Comparison of ENCODE assay signal across 19 cellular contexts in the genomic region with DNA sequence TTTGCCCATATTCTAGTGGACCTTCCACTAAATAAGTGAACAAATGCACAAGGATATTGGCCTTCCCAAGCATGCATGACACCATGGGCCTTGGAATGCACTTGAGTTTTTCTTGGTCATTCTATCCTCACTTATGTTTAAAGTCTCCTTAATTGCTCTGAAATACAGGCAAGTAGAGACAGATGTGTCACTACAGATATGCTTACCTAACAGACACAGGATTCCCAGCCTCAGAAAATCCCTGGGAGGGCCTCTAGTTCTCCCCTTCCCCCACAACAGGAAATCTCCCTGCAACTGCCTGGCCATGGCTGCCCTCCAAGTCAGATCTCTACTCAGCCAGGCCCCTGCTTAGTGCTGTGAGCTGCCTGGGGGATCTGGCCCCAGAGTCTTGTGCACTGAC.
DNase-seq lines count a peak whose midpoint lies in the region; ATAC-seq, FAIRE-seq and TF ChIP-seq lines count a peak whose summit lies in the region.
"Had no signal": no experiment of that assay in that cellular context is flagged by ENCODE, and none has a peak within 500 bp of the region (broad histone marks: within the 10 kb centered on the region; RNA-seq: fewer than 3 reads in every experiment).

No MANE protein-coding gene starts in this region.

- intact Hi-C loops in gastrocnemius medialis (cut with DNase I; ENCODE audit: low total_unique reads), result no loop called here

- ATAC-seq in gastrocnemius medialis, result no peak
- ATAC-seq: right lobe of liver had no signal

- H3K4me3 ChIP-seq in fibroblast of mammary gland (ENCODE audit: control insufficient read depth, low read depth, low read length) (no peak overlapping the region), gastrocnemius medialis (no peak overlapping the region)
- H3K4me3 ChIP-seq: breast epithelium, HAP-1, left ventricle myocardium inferior, neural progenitor cell, right lobe of liver, SK-N-MC had no signal

- peaks cover 30 to 33% of the 10 kb centered on the region in 2 donors for H3K4me1 ChIP-seq in gastrocnemius medialis
- H3K4me1 ChIP-seq: breast epithelium, HAP-1, right lobe of liver had no signal

- peak; percentile 6 for FAIRE-seq in H54 (lab: Jason Lieb, UNC)

- DNase-seq in H54 (ENCODE audit: insufficient read length, low spot score) (no peak), NCI-H82 treated with DMSO at 0.1 percent for 48 hours (lab: John Stamatoyannopoulos, UW; ENCODE audit: unreplicated experiment) (peak; percentile 27), fibroblast of mammary gland (ENCODE audit: low read depth) (peak; percentile 7), gastrocnemius medialis (peak in 1 of 2 donors; percentile 12), mesenteric fat pad (ENCODE audit: low spot score) (no peak), NCI-H2227 (lab: John Stamatoyannopoulos, UW; ENCODE audit: unreplicated experiment) (no peak)
- DNase-seq in stimulated activated CD8-positive, alpha-beta memory T cell treated with anti-CD3 and anti-CD28 coated beads, Interleukin-4, amount 100 ng/mL, for 48 hours, result no peak
- DNase-seq: activated CD8-positive, alpha-beta memory T cell treated with anti-CD3 and anti-CD28 coated beads for 24 hours; activated effector memory CD4-positive, alpha-beta T cell treated with anti-CD3 and anti-CD28 coated beads, Interleukin-2, amount 50 U/mL, for 16 hours; effector CD8-positive, alpha-beta T cell; head of caudate nucleus; left ventricle myocardium inferior; NCI-H1930; right lobe of liver; stimulated activated naive CD4-positive, alpha-beta T cell treated with Interleukin-2 at 50 U/mL for 16 hours had no signal

- no peaks in the 10 kb centered on the region for H3K27me3 ChIP-seq in gastrocnemius medialis
- H3K27me3 ChIP-seq: breast epithelium, neural progenitor cell, right lobe of liver had no signal

- H3K27ac ChIP-seq in gastrocnemius medialis, result peak overlapping the region; percentile 67 to 84 (median 72)
- H3K27ac ChIP-seq: breast epithelium, left ventricle myocardium inferior, neural progenitor cell, right lobe of liver, SK-N-MC had no signal

- TF ChIP-seq POLR2A in H54 (IDR thresholded peaks at IDR 0.05; ENCODE audit: low read depth, low read length) (no peak), gastrocnemius medialis (IDR thresholded peaks at IDR 0.05) (no peak)

- no peaks in the 10 kb centered on the region for H3K36me3 ChIP-seq in gastrocnemius medialis
- H3K36me3 ChIP-seq: breast epithelium, HAP-1, left ventricle myocardium inferior, neural progenitor cell, right lobe of liver had no signal

- TF ChIP-seq CTCF in fibroblast of mammary gland (conservative IDR thresholded peaks at IDR 0.05; ENCODE audit: control insufficient read depth, insufficient read depth, low read depth, low read length) (no peak), gastrocnemius medialis (IDR thresholded peaks at IDR 0.05 in 4 of 5, conservative IDR thresholded peaks at IDR 0.05 in 1 of 5) (no peak)

- H3K9me3 ChIP-seq in gastrocnemius medialis, result no peaks in the 10 kb centered on the region
- H3K9me3 ChIP-seq: breast epithelium, HAP-1, left ventricle myocardium inferior, right lobe of liver had no signal

- in situ Hi-C loops in gastrocnemius medialis (cut with MboI; ENCODE audit: low sequenced_read_pairs in 4 of 4), result no loop called here

Comparison
In these comparisons a context has a peak if more than half of its experiments do, and no peak if none do; other contexts are left out.
1. DNase-seq: peak in NCI-H82 treated with DMSO at 0.1 percent for 48 hours (single experiment) and fibroblast of mammary gland (single experiment); none in H54 (single experiment), mesenteric fat pad (single experiment), stimulated activated CD8-positive, alpha-beta memory T cell treated with anti-CD3 and anti-CD28 coated beads, Interleukin-4, amount 100 ng/mL, for 48 hours (single experiment) and NCI-H2227 (single experiment).